4 cellular contexts compared by ENCODE assay signal in the genomic region with DNA sequence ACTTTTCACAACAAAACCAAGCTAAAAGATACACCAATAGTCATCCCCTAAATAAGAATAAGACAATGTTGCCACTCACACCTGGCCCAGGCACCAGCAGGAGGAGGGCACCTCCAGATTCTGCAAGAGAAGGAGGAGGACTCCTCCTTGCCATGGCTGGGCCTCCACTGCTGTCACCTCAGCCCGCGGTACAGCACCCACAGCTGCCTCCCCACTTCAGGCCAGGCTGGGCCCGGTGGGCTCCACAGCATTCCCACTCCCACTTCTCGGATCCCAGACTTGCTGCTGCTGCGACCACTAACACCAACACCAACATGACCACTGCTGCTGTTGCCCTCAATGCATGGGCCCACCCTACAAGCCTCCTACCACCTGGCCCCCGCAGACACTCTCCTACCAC.
DNase-seq lines count a peak whose midpoint lies in the region; ATAC-seq, FAIRE-seq and TF ChIP-seq lines count a peak whose summit lies in the region.
"Not testable (repeated sequence)": the region's sequence is repeated elsewhere in the genome, so short reads cannot be mapped to it uniquely, and the experiment has no call there.

No MANE protein-coding gene starts in this region.

- H3K4me1 Mint-ChIP-seq in stimulated activated memory B cell treated with anti-CD40 and anti-IgM and Interleukin-4, amounts not matched to agents 10 μg/mL and 1 μg/mL and 100 μg/mL, for 72 hours: not testable (repeated sequence)

- not testable (repeated sequence) for H3K36me3 Mint-ChIP-seq in stimulated activated memory B cell treated with anti-CD40 and anti-IgM and Interleukin-4, amounts not matched to agents 10 μg/mL and 1 μg/mL and 100 μg/mL, for 72 hours

- H3K4me3 Mint-ChIP-seq in stimulated activated memory B cell treated with anti-CD40 and anti-IgM and Interleukin-4, amounts not matched to agents 10 μg/mL and 1 μg/mL and 100 μg/mL, for 72 hours: not testable (repeated sequence)

- TF ChIP-seq CTCF in upper lobe of right lung (IDR thresholded peaks at IDR 0.05): not testable (repeated sequence)

- not testable (repeated sequence) for H3K4me1 ChIP-seq in upper lobe of right lung

- H3K36me3 ChIP-seq in upper lobe of right lung: not testable (repeated sequence)

- H3K27ac Mint-ChIP-seq in stimulated activated memory B cell treated with anti-CD40 and anti-IgM and Interleukin-4, amounts not matched to agents 10 μg/mL and 1 μg/mL and 100 μg/mL, for 72 hours: not testable (repeated sequence)

- intact Hi-C loops in upper lobe of right lung (cut with DNase I): not testable (repeated sequence)

- FAIRE-seq in urothelium cell line (lab: Jason Lieb, UNC): peak; percentile 75

- H3K9me3 ChIP-seq in upper lobe of right lung: not testable (repeated sequence)

- peak; percentile 13 for ATAC-seq in esophagus mucosa
- peak; percentile 20 for ATAC-seq in stimulated activated memory B cell treated with anti-CD40 and anti-IgM and Interleukin-4, amounts not matched to agents 10 μg/mL and 1 μg/mL and 100 μg/mL, for 72 hours
- peak; percentile 19 for ATAC-seq in upper lobe of right lung

- not testable (repeated sequence) for DNase-seq in upper lobe of right lung; urothelium cell line (ENCODE audit: low spot score)

- H3K27me3 Mint-ChIP-seq in stimulated activated memory B cell treated with anti-CD40 and anti-IgM and Interleukin-4, amounts not matched to agents 10 μg/mL and 1 μg/mL and 100 μg/mL, for 72 hours: not testable (repeated sequence)

- H3K9me3 Mint-ChIP-seq in stimulated activated memory B cell treated with anti-CD40 and anti-IgM and Interleukin-4, amounts not matched to agents 10 μg/mL and 1 μg/mL and 100 μg/mL, for 72 hours: peaks cover 13% of the 10 kb centered on the region

- H3K27ac ChIP-seq in upper lobe of right lung: not testable (repeated sequence)

- H3K27me3 ChIP-seq in upper lobe of right lung: not testable (repeated sequence)

- H3K4me3 ChIP-seq in upper lobe of right lung: not testable (repeated sequence)
